ENCODE assay signal across 16 cellular contexts in the genomic region with DNA sequence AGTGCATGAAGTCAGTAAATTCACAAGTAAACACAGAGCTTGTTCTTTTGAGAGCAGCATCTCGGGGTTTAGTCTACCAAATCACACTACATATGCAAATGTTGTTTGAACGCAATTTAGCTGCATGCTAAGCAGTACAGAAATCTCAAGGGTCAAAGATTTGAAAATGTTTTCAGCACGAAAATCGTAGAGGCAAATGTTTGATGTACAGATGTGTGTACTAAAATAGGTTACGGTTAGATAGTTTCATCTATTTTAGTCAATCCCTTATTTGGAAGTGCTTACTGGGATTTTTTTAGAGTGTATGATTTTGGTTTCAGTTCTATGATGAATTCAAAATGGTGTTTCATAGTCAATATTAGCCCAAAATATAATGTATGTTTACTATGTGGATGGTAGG.
DNase-seq lines count a peak whose midpoint lies in the region; ATAC-seq lines count a peak whose summit lies in the region.
"Had no signal": no experiment of that assay in that cellular context is flagged by ENCODE, and none has a peak within 500 bp of the region (broad histone marks: within the 10 kb centered on the region; RNA-seq: fewer than 3 reads in every experiment).

No MANE protein-coding gene starts in this region.

- DNase-seq in sciatic nerve (ENCODE audit: low spot score) (no peak), kidney tubule cell (ENCODE audit: low spot score) (no peak), H4 (ENCODE audit: low spot score) (no peak), NCI-H2171 treated with DMSO at 0.1 percent for 48 hours (lab: John Stamatoyannopoulos, UW) (no peak)
- DNase-seq: activated T-cell treated with anti-CD3 and anti-CD28 coated beads, Interleukin-2, amount 50 U/mL, for 24 hours; hippocampal formation; NCI-H1092 treated with DMSO at 0.1 percent for 48 hours; NCI-H2171; NCI-H82; spleen; SW 1271; thyroid gland had no signal

- ATAC-seq in GM18861 (IDR thresholded peaks at IDR 0.05; ENCODE audit: unreplicated experiment) (peak; percentile 51), HG02610 (IDR thresholded peaks at IDR 0.05; ENCODE audit: unreplicated experiment) (peak; percentile 80), HG03439 (IDR thresholded peaks at IDR 0.05; ENCODE audit: unreplicated experiment) (peak; percentile 63), sciatic nerve (no peak)
- ATAC-seq: natural killer cell treated with Interleukin-12 subunit alpha and Interleukin-12 subunit beta and Interleukin-15 and Interleukin-18, amount 100 ng/mL, for 72 hours had no signal

- intact Hi-C loops in sciatic nerve (cut with DNase I) = no loop called here
